14 cellular contexts compared by ENCODE assay signal in the genomic region with DNA sequence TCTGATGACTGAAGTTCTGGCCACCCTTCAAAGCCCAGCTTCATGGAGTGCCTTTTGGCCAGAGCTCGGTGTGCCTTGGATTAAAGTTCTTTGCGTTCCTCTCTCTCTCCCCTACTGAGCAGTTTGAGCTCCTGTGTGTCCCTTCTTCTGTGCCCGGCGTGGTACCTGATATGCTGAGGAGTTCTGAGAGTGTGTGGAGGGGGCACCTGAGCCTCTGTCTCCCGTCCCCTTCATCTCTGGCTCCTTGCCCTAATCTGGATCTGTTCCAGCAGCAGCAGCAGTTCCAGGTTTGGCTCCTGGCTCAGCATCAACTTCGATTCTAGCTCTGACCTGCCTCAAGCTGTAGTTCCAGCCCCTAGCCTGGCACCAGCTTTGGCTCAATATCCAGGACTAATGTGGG. TPM values are rescaled to one million over a fixed set of nuclear protein-coding genes. Genes with fewer than 3 reads are reported as not detected.
DNase-seq lines count a peak whose midpoint lies in the region; ATAC-seq, FAIRE-seq and TF ChIP-seq lines count a peak whose summit lies in the region.
"Had no signal": no experiment of that assay in that cellular context is flagged by ENCODE, and none has a peak within 500 bp of the region (broad histone marks: within the 10 kb centered on the region; RNA-seq: fewer than 3 reads in every experiment).

No MANE protein-coding gene starts in this region.

- 35 to 40% methylated on average over 6 of the region's 6 CpGs for WGBS in heart right ventricle, 2 donors

- H3K27ac Mint-ChIP-seq in stimulated activated effector memory CD8-positive, alpha-beta T cell treated with anti-CD3 and anti-CD28 coated beads, Interleukin-12 subunit alpha, Interleukin-12 subunit beta, amount 100 ng/mL, for 72 hours = peak overlapping the region; percentile 53
- no peak overlapping the region for H3K27ac Mint-ChIP-seq in activated CD4-positive, alpha-beta T cell treated with anti-CD3 and anti-CD28 coated beads for 36 hours
- H3K27ac Mint-ChIP-seq: activated CD4-positive, alpha-beta T cell treated with anti-CD3 and anti-CD28 coated beads, Interleukin-2, amount 10 ng/mL, durations not matched to agents 24 days and 14 days; activated naive CD8-positive, alpha-beta T cell treated with anti-CD3 and anti-CD28 coated beads for 36 hours had no signal

- ATAC-seq in heart right ventricle = peak in 5 of 8 donors; percentile 37 to 66 (median 46)
- no peak for ATAC-seq in stimulated activated effector memory CD8-positive, alpha-beta T cell treated with anti-CD3 and anti-CD28 coated beads, Interleukin-12 subunit alpha, Interleukin-12 subunit beta, amount 100 ng/mL, for 72 hours
- no peak for ATAC-seq in GM21367 (IDR thresholded peaks at IDR 0.05; ENCODE audit: unreplicated experiment)
- no peak for ATAC-seq in HG03342 (IDR thresholded peaks at IDR 0.05; ENCODE audit: unreplicated experiment)
- no peak for ATAC-seq in activated CD4-positive, alpha-beta T cell treated with anti-CD3 and anti-CD28 coated beads for 36 hours

- no peaks in the 10 kb centered on the region for H3K9me3 ChIP-seq in heart right ventricle

- no peak for TF ChIP-seq CTCF in heart right ventricle (IDR thresholded peaks at IDR 0.05)

- intact Hi-C loops in heart right ventricle (cut with DNase I) = loop anchor here in 2 of 10 donors (5.0 to 10.0 kb wide), 2 partner anchors 35 to 108 kb away; no protein-coding TSS in a partner anchor
- intact Hi-C loops in activated CD4-positive, alpha-beta T cell treated with anti-CD3 and anti-CD28 coated beads for 36 hours (cut with DNase I, micrococcal nuclease) = no loop called here

- CTCF ChIA-PET in activated CD4-positive, alpha-beta T cell treated with anti-CD3 and anti-CD28 coated beads for 36 hours (lab: Charles Lee) = interaction anchor here (0.6 to 1.6 kb wide), 2 partner anchors 45 to 47 kb away, joined by 4 to 7 read pairs; no protein-coding TSS in a partner anchor

- no peak overlapping the region for H3K27ac ChIP-seq in heart right ventricle

- no peaks in the 10 kb centered on the region for H3K36me3 ChIP-seq in heart right ventricle

- POLR2A ChIA-PET in activated CD4-positive, alpha-beta T cell treated with anti-CD3 and anti-CD28 coated beads for 36 hours (lab: Charles Lee) = no interaction called here

- no peak overlapping the region for H3K4me3 Mint-ChIP-seq in stimulated activated effector memory CD8-positive, alpha-beta T cell treated with anti-CD3 and anti-CD28 coated beads, Interleukin-12 subunit alpha, Interleukin-12 subunit beta, amount 100 ng/mL, for 72 hours
- H3K4me3 Mint-ChIP-seq in activated CD4-positive, alpha-beta T cell treated with anti-CD3 and anti-CD28 coated beads for 36 hours = no peak overlapping the region
- H3K4me3 Mint-ChIP-seq: activated CD4-positive, alpha-beta T cell treated with anti-CD3 and anti-CD28 coated beads, Interleukin-2, amount 10 ng/mL, durations not matched to agents 24 days and 14 days; activated naive CD8-positive, alpha-beta T cell treated with anti-CD3 and anti-CD28 coated beads for 36 hours had no signal

- no peaks in the 10 kb centered on the region for H3K36me3 Mint-ChIP-seq in stimulated activated effector memory CD8-positive, alpha-beta T cell treated with anti-CD3 and anti-CD28 coated beads, Interleukin-12 subunit alpha, Interleukin-12 subunit beta, amount 100 ng/mL, for 72 hours
- no peaks in the 10 kb centered on the region for H3K36me3 Mint-ChIP-seq in activated CD4-positive, alpha-beta T cell treated with anti-CD3 and anti-CD28 coated beads for 36 hours (ENCODE audit: low read depth)
- H3K36me3 Mint-ChIP-seq: activated naive CD8-positive, alpha-beta T cell treated with anti-CD3 and anti-CD28 coated beads for 36 hours had no signal

- peaks cover 0 to 27% (median 12%) of the 10 kb centered on the region in 9 donors for H3K4me1 ChIP-seq in heart right ventricle

- H3K27me3 Mint-ChIP-seq in activated CD4-positive, alpha-beta T cell treated with anti-CD3 and anti-CD28 coated beads for 36 hours = peaks cover 4% of the 10 kb centered on the region
- H3K27me3 Mint-ChIP-seq: activated CD4-positive, alpha-beta T cell treated with anti-CD3 and anti-CD28 coated beads, Interleukin-2, amount 10 ng/mL, durations not matched to agents 24 days and 14 days; activated naive CD8-positive, alpha-beta T cell treated with anti-CD3 and anti-CD28 coated beads for 36 hours had no signal

- H3K27me3 ChIP-seq in heart right ventricle = peaks cover 0 to 23% (median 13%) of the 10 kb centered on the region in 7 donors

- no peaks in the 10 kb centered on the region for H3K9me3 Mint-ChIP-seq in stimulated activated effector memory CD8-positive, alpha-beta T cell treated with anti-CD3 and anti-CD28 coated beads, Interleukin-12 subunit alpha, Interleukin-12 subunit beta, amount 100 ng/mL, for 72 hours
- no peaks in the 10 kb centered on the region for H3K9me3 Mint-ChIP-seq in activated CD4-positive, alpha-beta T cell treated with anti-CD3 and anti-CD28 coated beads for 36 hours (ENCODE audit: low read depth)
- H3K9me3 Mint-ChIP-seq: activated CD4-positive, alpha-beta T cell treated with anti-CD3 and anti-CD28 coated beads, Interleukin-2, amount 10 ng/mL, durations not matched to agents 24 days and 14 days; activated naive CD8-positive, alpha-beta T cell treated with anti-CD3 and anti-CD28 coated beads for 36 hours had no signal

- H3K4me1 Mint-ChIP-seq in stimulated activated effector memory CD8-positive, alpha-beta T cell treated with anti-CD3 and anti-CD28 coated beads, Interleukin-12 subunit alpha, Interleukin-12 subunit beta, amount 100 ng/mL, for 72 hours = peaks cover 7% of the 10 kb centered on the region
- H3K4me1 Mint-ChIP-seq in activated CD4-positive, alpha-beta T cell treated with anti-CD3 and anti-CD28 coated beads for 36 hours = no peaks in the 10 kb centered on the region
- H3K4me1 Mint-ChIP-seq: activated naive CD8-positive, alpha-beta T cell treated with anti-CD3 and anti-CD28 coated beads for 36 hours had no signal

- H3K4me3 ChIP-seq in heart right ventricle = no peak overlapping the region

- FAIRE-seq in GM19239 (lab: Jason Lieb, UNC) = no peak

- DNase-seq in NCI-H1105 (lab: John Stamatoyannopoulos, UW) (peak; percentile 67), NCI-H69 (lab: John Stamatoyannopoulos, UW) (peak; percentile 18), heart right ventricle (no peak), GM19239 (ENCODE audit: insufficient read length, low spot score) (no peak)
- no peak for DNase-seq in stimulated activated effector memory CD8-positive, alpha-beta T cell treated with anti-CD3 and anti-CD28 coated beads, Interleukin-12 subunit alpha, Interleukin-12 subunit beta, amount 100 ng/mL, for 72 hours (ENCODE audit: low spot score in 2 of 2)
- no peak for DNase-seq in activated CD4-positive, alpha-beta T cell treated with anti-CD3 and anti-CD28 coated beads for 36 hours
- DNase-seq: activated CD4-positive, alpha-beta T cell treated with anti-CD3 and anti-CD28 coated beads, Interleukin-2, amount 10 ng/mL, durations not matched to agents 24 days and 14 days; activated naive CD8-positive, alpha-beta T cell treated with anti-CD3 and anti-CD28 coated beads for 36 hours; NCI-H1048; NCI-H748 treated with DMSO at 0.1 percent for 48 hours; stimulated activated CD4-positive, alpha-beta T cell treated with anti-CD3 and anti-CD28 coated beads, Interleukin-2, amount 100 ng/mL, for 24 hours; T-helper 2 cell had no signal

RNA-seq across cellular contexts. Expression of gene MYCL, which starts 25.1 kb away (rescaled TPM):
- 1 to 10 TPM in 2 of 10 donors, under 1 TPM in 8; 0.30 to 2.5 (median 0.76) TPM for total RNA-seq in heart right ventricle
- polyA plus RNA-seq in heart right ventricle = under 1 TPM; 0.07 to 0.13 TPM
- total RNA-seq in activated CD4-positive, alpha-beta T cell treated with anti-CD3 and anti-CD28 coated beads for 36 hours = under 1 TPM; 0.11 to 0.16 TPM

RNA-seq across cellular contexts. Expression of gene MFSD2A, which starts 28.1 kb away (rescaled TPM):
- 1 to 10 TPM in 1 of 10 donors, under 1 TPM in 7, not detected in 2; 0.31 to 1.2 (median 0.45) TPM for total RNA-seq in heart right ventricle
- polyA plus RNA-seq in heart right ventricle = 1 to 10 TPM in 1 of 2 donors, under 1 TPM in 1; 0.15 to 5.6 TPM
- 10 to 100 TPM in 1 of 2 experiments, 1 to 10 TPM in 1; 8.8 to 12.8 TPM for total RNA-seq in activated CD4-positive, alpha-beta T cell treated with anti-CD3 and anti-CD28 coated beads for 36 hours

RNA-seq across cellular contexts. Expression of gene TRIT1, which starts 43.5 kb away (rescaled TPM):
- total RNA-seq in heart right ventricle = 10 to 100 TPM; 12.3 to 21.8 (median 16.8) TPM
- polyA plus RNA-seq in heart right ventricle = 10 to 100 TPM; 11.4 to 23.6 TPM
- total RNA-seq in activated CD4-positive, alpha-beta T cell treated with anti-CD3 and anti-CD28 coated beads for 36 hours = 10 to 100 TPM; 31.4 to 51.7 TPM

Comparison
In these comparisons a context has a peak if more than half of its experiments do, and no peak if none do; other contexts are left out.
1. DNase-seq: peak in NCI-H1105 (single experiment) and NCI-H69 (single experiment); none in heart right ventricle (0 of 2), stimulated activated effector memory CD8-positive, alpha-beta T cell treated with anti-CD3 and anti-CD28 coated beads, Interleukin-12 subunit alpha, Interleukin-12 subunit beta, amount 100 ng/mL, for 72 hours (0 of 2), activated CD4-positive, alpha-beta T cell treated with anti-CD3 and anti-CD28 coated beads for 36 hours (single experiment) and GM19239 (single experiment).
2. ATAC-seq: peak in heart right ventricle (5 of 8); none in stimulated activated effector memory CD8-positive, alpha-beta T cell treated with anti-CD3 and anti-CD28 coated beads, Interleukin-12 subunit alpha, Interleukin-12 subunit beta, amount 100 ng/mL, for 72 hours (single experiment), GM21367 (single experiment), HG03342 (single experiment) and activated CD4-positive, alpha-beta T cell treated with anti-CD3 and anti-CD28 coated beads for 36 hours (single experiment).
3. RNA of gene MFSD2A, which starts 28.1 kb away (total RNA-seq): 8.8 to 12.8 TPM in activated CD4-positive, alpha-beta T cell treated with anti-CD3 and anti-CD28 coated beads for 36 hours; 0.31 to 1.2 TPM in heart right ventricle; every median in the first group is over 4 times any median in the second.